In genomic region chr15:40282144-40282869, GRCh38 we compare ENCODE assay signal across 8 cellular contexts. TPM values are rescaled to one million over a fixed set of nuclear protein-coding genes. Genes with fewer than 3 reads are reported as not detected.
DNase-seq lines count a peak whose midpoint lies in the region; ATAC-seq and TF ChIP-seq lines count a peak whose summit lies in the region.

No MANE protein-coding gene starts in this region.

- H3K4me3 ChIP-seq in A673 (ENCODE audit: low read depth, low read length, poor library complexity, severe bottlenecking) (peak overlapping the region; percentile 63), foreskin fibroblast (ENCODE audit: low read depth in 1 of 2, low read length in 2 of 2) (peak overlapping the region; percentile 35 to 42)

- no peaks in the 10 kb centered on the region for H3K9me3 ChIP-seq in A673 (ENCODE audit: low read depth, low read length, poor library complexity, severe bottlenecking)

- H3K4me1 Mint-ChIP-seq in activated T-cell treated with anti-CD3 and anti-CD28 coated beads, Interleukin-2, amount 50 U/mL, for 4 hours (ENCODE audit: low read depth) = peaks cover 2% of the 10 kb centered on the region
- H3K4me1 Mint-ChIP-seq in osteocyte (ENCODE audit: unreplicated experiment) = peaks cover 27% of the 10 kb centered on the region

- peak; percentile 52 for ATAC-seq in GM18907 (IDR thresholded peaks at IDR 0.05; ENCODE audit: unreplicated experiment)
- ATAC-seq in activated T-cell treated with anti-CD3 and anti-CD28 coated beads, Interleukin-2, amount 50 U/mL, for 4 hours = peak; percentile 61 to 68

- POLR2A ChIA-PET in A673 (lab: Charles Lee; ENCODE audit: low non-redundant PET) = no interaction called here

- no peaks in the 10 kb centered on the region for H3K36me3 ChIP-seq in A673 (ENCODE audit: insufficient read depth, low read length, poor library complexity, severe bottlenecking)

- H3K27me3 ChIP-seq in A673 (replicated peaks; ENCODE audit: insufficient read depth, low read depth, low read length, poor library complexity) = no peaks in the 10 kb centered on the region

- H3K4me1 ChIP-seq in A673 (ENCODE audit: insufficient read depth, low read length, poor library complexity, severe bottlenecking) = peaks cover 62% of the 10 kb centered on the region

- H3K27ac Mint-ChIP-seq in osteocyte (ENCODE audit: unreplicated experiment) = no peak overlapping the region

- peak overlapping the region; percentile 59 for H3K27ac ChIP-seq in A673 (ENCODE audit: low read depth, low read length, poor library complexity, severe bottlenecking)

- TF ChIP-seq CTCF in A673 (conservative IDR thresholded peaks at IDR 0.05; ENCODE audit: low read depth, low read length) (peak; percentile 57), foreskin fibroblast (IDR thresholded peaks at IDR 0.05; ENCODE audit: low read depth, low read length) (peak; percentile 19), osteocyte (IDR thresholded peaks at IDR 0.05) (peak; percentile 63)

- intact Hi-C loops in A673 (cut with micrococcal nuclease; ENCODE audit: unreplicated experiment) = no loop called here

- no TSS peak for BruUV-seq in A673 (replicated peaks; lab: Mats Ljungman, UMichigan)

- H3K36me3 Mint-ChIP-seq in activated T-cell treated with anti-CD3 and anti-CD28 coated beads, Interleukin-2, amount 50 U/mL, for 4 hours (ENCODE audit: insufficient read depth) = no peaks in the 10 kb centered on the region
- H3K36me3 Mint-ChIP-seq in osteocyte (ENCODE audit: unreplicated experiment) = no peaks in the 10 kb centered on the region

- H3K9me3 Mint-ChIP-seq in activated T-cell treated with anti-CD3 and anti-CD28 coated beads, Interleukin-2, amount 50 U/mL, for 4 hours = no peaks in the 10 kb centered on the region
- no peaks in the 10 kb centered on the region for H3K9me3 Mint-ChIP-seq in osteocyte (ENCODE audit: unreplicated experiment)

- peaks cover 29% of the 10 kb centered on the region for H3K27me3 Mint-ChIP-seq in activated T-cell treated with anti-CD3 and anti-CD28 coated beads, Interleukin-2, amount 50 U/mL, for 4 hours (ENCODE audit: low read depth)
- peaks cover 34% of the 10 kb centered on the region for H3K27me3 Mint-ChIP-seq in osteocyte (ENCODE audit: unreplicated experiment)

- peak overlapping the region; percentile 67 for H3K4me3 Mint-ChIP-seq in activated T-cell treated with anti-CD3 and anti-CD28 coated beads, Interleukin-2, amount 50 U/mL, for 4 hours
- peak overlapping the region; percentile 65 for H3K4me3 Mint-ChIP-seq in osteocyte (ENCODE audit: unreplicated experiment)

- DNase-seq in A673 (ENCODE audit: low spot score) (peak; percentile 52), NOMO-1 treated with DMSO at 0.1 percent for 48 hours (lab: John Stamatoyannopoulos, UW; ENCODE audit: unreplicated experiment) (peak; percentile 17), foreskin fibroblast (peak in 1 of 2 donors; percentile 52), osteocyte (ENCODE audit: extremely low spot score, unreplicated experiment) (no peak), NCI-H187 treated with DMSO at 0.1 percent for 48 hours (lab: John Stamatoyannopoulos, UW) (no peak), NCI-H2107 treated with DMSO at 0.1 percent for 48 hours (lab: John Stamatoyannopoulos, UW; ENCODE audit: unreplicated experiment) (no peak)
- DNase-seq in activated T-cell treated with anti-CD3 and anti-CD28 coated beads, Interleukin-2, amount 50 U/mL, for 4 hours = peak; percentile 32

- CTCF ChIA-PET in A673 (lab: Charles Lee) = interaction anchor here (0.6 kb wide), 1 partner anchor 204 kb away, joined by 3 read pairs; no protein-coding TSS in a partner anchor

RNA-seq across cellular contexts. Expression of gene ANKRD63, which starts 0.6 kb away (rescaled TPM):
- 2.5 TPM in 2 replicates for total RNA-seq in A673 (2021)
- not detected for total RNA-seq in activated T-cell treated with anti-CD3 and anti-CD28 coated beads, Interleukin-2, amount 50 U/mL, for 4 hours
- 0.30 and 0.42 TPM in 2 replicates for total RNA-seq in osteocyte

RNA-seq across cellular contexts. Expression of gene PLCB2, which starts 25.4 kb away (rescaled TPM):
- total RNA-seq in A673 (2021) (5.6 and 6.6 TPM in 2 replicates), osteocyte (0.40 and 1.2 TPM in 2 replicates)
- 10 to 100 TPM; 41.7 to 50.3 (median 48.6) TPM for total RNA-seq in activated T-cell treated with anti-CD3 and anti-CD28 coated beads, Interleukin-2, amount 50 U/mL, for 4 hours

RNA-seq across cellular contexts. Expression of gene INAFM2, which starts 41.2 kb away (rescaled TPM):
- total RNA-seq in A673 (2021) = 14.5 and 15.6 TPM in 2 replicates
- total RNA-seq in activated T-cell treated with anti-CD3 and anti-CD28 coated beads, Interleukin-2, amount 50 U/mL, for 4 hours = 10 to 100 TPM; 11.4 to 13.3 (median 13.3) TPM
- total RNA-seq in osteocyte = 69.0 and 70.3 TPM in 2 replicates

RNA-seq across cellular contexts. Expression of gene PAK6, which starts 43.4 kb away (rescaled TPM):
- total RNA-seq in A673 (2021) (0.84 and 1.5 TPM in 2 replicates), osteocyte (not detected in 2 replicates)
- under 1 TPM; 0.28 to 0.84 (median 0.76) TPM for total RNA-seq in activated T-cell treated with anti-CD3 and anti-CD28 coated beads, Interleukin-2, amount 50 U/mL, for 4 hours

RNA-seq across cellular contexts. Expression of gene CCDC9B, which starts 58.4 kb away (rescaled TPM):
- total RNA-seq in A673 (2021) (8.6 and 8.9 TPM in 2 replicates), osteocyte (18.0 and 21.6 TPM in 2 replicates)
- under 1 TPM; 0.13 to 0.30 (median 0.25) TPM for total RNA-seq in activated T-cell treated with anti-CD3 and anti-CD28 coated beads, Interleukin-2, amount 50 U/mL, for 4 hours

Comparison
In these comparisons a context has a peak if more than half of its experiments do, and no peak if none do; other contexts are left out.
1. DNase-seq: peak in A673 (single experiment), NOMO-1 treated with DMSO at 0.1 percent for 48 hours (single experiment) and activated T-cell treated with anti-CD3 and anti-CD28 coated beads, Interleukin-2, amount 50 U/mL, for 4 hours (single experiment); none in osteocyte (single experiment), NCI-H187 treated with DMSO at 0.1 percent for 48 hours (single experiment) and NCI-H2107 treated with DMSO at 0.1 percent for 48 hours (single experiment).
2. Peak in every context shown above with its lines, with median percentiles within 50 percentile points of each other: CTCF ChIP-seq.